Comparison of ENCODE assay signal across 8 cellular contexts in the genomic region with DNA sequence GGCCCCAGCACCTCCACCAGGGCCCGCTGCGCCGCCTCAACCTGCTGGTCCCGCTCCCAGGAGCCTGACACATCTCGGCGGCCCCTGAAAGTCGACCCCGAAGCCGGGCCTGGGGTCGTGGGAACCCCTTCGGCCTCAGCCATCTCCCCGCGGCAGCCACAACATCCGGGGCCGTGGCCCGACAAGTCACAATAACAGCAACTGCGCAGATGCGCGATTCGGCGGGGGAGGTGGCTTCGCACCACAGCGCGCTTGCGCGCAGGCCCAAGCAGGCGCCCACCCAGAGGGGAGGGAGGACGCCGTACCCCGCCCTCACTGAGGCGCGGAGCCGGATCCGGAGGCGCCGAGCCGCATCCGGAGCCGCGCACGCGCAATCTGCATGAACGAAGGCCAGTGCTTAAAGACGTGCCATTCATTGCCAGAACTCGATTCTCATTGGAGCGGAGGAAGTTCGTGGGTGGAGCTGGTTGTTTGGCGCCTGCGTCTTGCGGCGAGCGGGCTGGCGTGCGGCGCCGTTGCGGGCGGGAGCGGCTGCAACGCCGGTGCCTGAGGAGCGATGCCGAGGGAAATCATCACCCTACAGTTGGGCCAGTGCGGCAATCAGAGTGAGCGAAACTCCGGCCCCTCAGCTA. TPM values are rescaled to one million over a fixed set of nuclear protein-coding genes. Genes with fewer than 3 reads are reported as not detected.
DNase-seq lines count a peak whose midpoint lies in the region; ATAC-seq and TF ChIP-seq lines count a peak whose summit lies in the region.

A gene with protein sequence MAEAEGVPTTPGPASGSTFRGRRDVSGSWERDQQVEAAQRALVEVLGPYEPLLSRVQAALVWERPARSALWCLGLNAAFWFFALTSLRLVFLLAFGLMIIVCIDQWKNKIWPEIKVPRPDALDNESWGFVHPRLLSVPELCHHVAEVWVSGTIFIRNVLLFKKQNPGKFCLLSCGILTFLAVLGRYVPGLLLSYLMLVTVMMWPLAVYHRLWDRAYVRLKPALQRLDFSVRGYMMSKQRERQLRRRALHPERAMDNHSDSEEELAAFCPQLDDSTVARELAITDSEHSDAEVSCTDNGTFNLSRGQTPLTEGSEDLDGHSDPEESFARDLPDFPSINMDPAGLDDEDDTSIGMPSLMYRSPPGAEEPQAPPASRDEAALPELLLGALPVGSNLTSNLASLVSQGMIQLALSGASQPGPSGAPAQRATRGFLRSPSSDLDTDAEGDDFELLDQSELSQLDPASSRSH (minus strand): TSS at position 193 of the 632 bp plus-strand sequence. CDS start 50 bp downstream, at position 143.
Gene TUBG1, plus strand, starts transcription at position 502 of the 632 bp plus-strand sequence. Its CDS starts 55 bp downstream, at position 557.

- peak; percentile 66 for ATAC-seq in GM21717 (IDR thresholded peaks at IDR 0.05; ENCODE audit: unreplicated experiment)

- DNase-seq in DMS53 treated with DMSO at 0.1 percent for 48 hours (lab: John Stamatoyannopoulos, UW; ENCODE audit: unreplicated experiment) = peak; percentile 99
- DNase-seq in KBM-7 = peak; percentile 99
- DNase-seq in activated T-cell treated with anti-CD3 and anti-CD28 coated beads, Interleukin-2, amount 50 U/mL, for 24 hours = peak; percentile 99
- peak; percentile 90 for DNase-seq in epithelial cell of proximal tubule (ENCODE audit: low read depth)
- peak; percentile 99 for DNase-seq in mucosa of gallbladder (ENCODE audit: low spot score)
- DNase-seq in stimulated activated CD8-positive, alpha-beta memory T cell treated with anti-CD3 and anti-CD28 coated beads, Interleukin-4, amount 100 ng/mL, for 4 hours (ENCODE audit: low read depth in 2 of 2, low spot score in 1 of 2) = peak; percentile 96 to 98

- H3K4me1 Mint-ChIP-seq in activated T-cell treated with anti-CD3 and anti-CD28 coated beads, Interleukin-2, amount 50 U/mL, for 24 hours (ENCODE audit: low read depth) = peaks cover 44% of the 10 kb centered on the region

- in situ Hi-C loops in KBM-7 (cut with MboI; ENCODE audit: low pct_unique_long_range_greater_than_20kb, low sequenced_read_pairs) = no loop called here

- H3K4me3 ChIP-seq in epithelial cell of proximal tubule (ENCODE audit: low read depth, low read length) = peak within 1 kb of the TSS; percentile 83

- no peaks in the 10 kb centered on the region for H3K27me3 Mint-ChIP-seq in activated T-cell treated with anti-CD3 and anti-CD28 coated beads, Interleukin-2, amount 50 U/mL, for 24 hours

- peaks cover 59% of the 10 kb centered on the region for H3K36me3 Mint-ChIP-seq in activated T-cell treated with anti-CD3 and anti-CD28 coated beads, Interleukin-2, amount 50 U/mL, for 24 hours (ENCODE audit: low read depth)

- TF ChIP-seq CTCF in epithelial cell of proximal tubule (conservative IDR thresholded peaks at IDR 0.05; ENCODE audit: low read depth, low read length) = peak; percentile 44

- no peaks in the 10 kb centered on the region for H3K9me3 Mint-ChIP-seq in activated T-cell treated with anti-CD3 and anti-CD28 coated beads, Interleukin-2, amount 50 U/mL, for 24 hours

- H3K27ac Mint-ChIP-seq in activated T-cell treated with anti-CD3 and anti-CD28 coated beads, Interleukin-2, amount 50 U/mL, for 24 hours = peak within 1 kb of the TSS; percentile 97

- peak within 1 kb of the TSS; percentile 100 for H3K4me3 Mint-ChIP-seq in activated T-cell treated with anti-CD3 and anti-CD28 coated beads, Interleukin-2, amount 50 U/mL, for 24 hours

TF ChIP-seq in PFSK-1, 5 proteins besides CTCF, POLR2A, EP300 and RAD21:
- TF ChIP-seq SIN3A (IDR thresholded peaks at IDR 0.05; ENCODE audit: borderline replicate concordance, insufficient read depth, low read length) = no peak
- TF ChIP-seq FOXP2 (optimal IDR thresholded peaks at IDR 0.05; ENCODE audit: borderline replicate concordance, extremely low read depth, extremely low read length, insufficient read depth) = peak; percentile 84
- peak; percentile 94 for TF ChIP-seq POLR2AphosphoS5 (IDR thresholded peaks at IDR 0.05; ENCODE audit: low read depth, low read length)
- peak; percentile 83; the same call in 1 of the 2 replicates for TF ChIP-seq TAF1 (IDR thresholded peaks at IDR 0.05; ENCODE audit: borderline replicate concordance, insufficient read depth, low read length)
- TF ChIP-seq, protein P1, sequence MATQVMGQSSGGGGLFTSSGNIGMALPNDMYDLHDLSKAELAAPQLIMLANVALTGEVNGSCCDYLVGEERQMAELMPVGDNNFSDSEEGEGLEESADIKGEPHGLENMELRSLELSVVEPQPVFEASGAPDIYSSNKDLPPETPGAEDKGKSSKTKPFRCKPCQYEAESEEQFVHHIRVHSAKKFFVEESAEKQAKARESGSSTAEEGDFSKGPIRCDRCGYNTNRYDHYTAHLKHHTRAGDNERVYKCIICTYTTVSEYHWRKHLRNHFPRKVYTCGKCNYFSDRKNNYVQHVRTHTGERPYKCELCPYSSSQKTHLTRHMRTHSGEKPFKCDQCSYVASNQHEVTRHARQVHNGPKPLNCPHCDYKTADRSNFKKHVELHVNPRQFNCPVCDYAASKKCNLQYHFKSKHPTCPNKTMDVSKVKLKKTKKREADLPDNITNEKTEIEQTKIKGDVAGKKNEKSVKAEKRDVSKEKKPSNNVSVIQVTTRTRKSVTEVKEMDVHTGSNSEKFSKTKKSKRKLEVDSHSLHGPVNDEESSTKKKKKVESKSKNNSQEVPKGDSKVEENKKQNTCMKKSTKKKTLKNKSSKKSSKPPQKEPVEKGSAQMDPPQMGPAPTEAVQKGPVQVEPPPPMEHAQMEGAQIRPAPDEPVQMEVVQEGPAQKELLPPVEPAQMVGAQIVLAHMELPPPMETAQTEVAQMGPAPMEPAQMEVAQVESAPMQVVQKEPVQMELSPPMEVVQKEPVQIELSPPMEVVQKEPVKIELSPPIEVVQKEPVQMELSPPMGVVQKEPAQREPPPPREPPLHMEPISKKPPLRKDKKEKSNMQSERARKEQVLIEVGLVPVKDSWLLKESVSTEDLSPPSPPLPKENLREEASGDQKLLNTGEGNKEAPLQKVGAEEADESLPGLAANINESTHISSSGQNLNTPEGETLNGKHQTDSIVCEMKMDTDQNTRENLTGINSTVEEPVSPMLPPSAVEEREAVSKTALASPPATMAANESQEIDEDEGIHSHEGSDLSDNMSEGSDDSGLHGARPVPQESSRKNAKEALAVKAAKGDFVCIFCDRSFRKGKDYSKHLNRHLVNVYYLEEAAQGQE (IDR thresholded peaks at IDR 0.05; ENCODE audit: insufficient read depth in 1 of 2, low read depth in 2 of 2, low read length in 2 of 2) = peak in 1 of 2 experiments; percentile 16; a peak in 2 of 4 replicates

RNA-seq across cellular contexts. Expression of the first gene that starts in this region (rescaled TPM):
- 24.3 TPM for polyA plus RNA-seq in PFSK-1 (2012; ENCODE audit: insufficient read length, low read depth)
- total RNA-seq in epithelial cell of proximal tubule = 38.0 and 38.2 TPM in 2 replicates
- 78.8 TPM for total RNA-seq in mucosa of gallbladder

RNA-seq across cellular contexts. Expression of gene TUBG1, which starts in this region (rescaled TPM):
- polyA plus RNA-seq in PFSK-1 (2012; ENCODE audit: insufficient read length, low read depth) = 270 TPM
- total RNA-seq in epithelial cell of proximal tubule = 96.1 and 142 TPM in 2 replicates
- 40.2 TPM for total RNA-seq in mucosa of gallbladder

Comparison
In these comparisons a context has a peak if more than half of its experiments do, and no peak if none do; other contexts are left out.
1. Peak in every context shown above with its lines: DNase-seq, ATAC-seq and H3K4me3 ChIP-seq.